Comparison of ENCODE assay signal across 20 cellular contexts in the genomic region with DNA sequence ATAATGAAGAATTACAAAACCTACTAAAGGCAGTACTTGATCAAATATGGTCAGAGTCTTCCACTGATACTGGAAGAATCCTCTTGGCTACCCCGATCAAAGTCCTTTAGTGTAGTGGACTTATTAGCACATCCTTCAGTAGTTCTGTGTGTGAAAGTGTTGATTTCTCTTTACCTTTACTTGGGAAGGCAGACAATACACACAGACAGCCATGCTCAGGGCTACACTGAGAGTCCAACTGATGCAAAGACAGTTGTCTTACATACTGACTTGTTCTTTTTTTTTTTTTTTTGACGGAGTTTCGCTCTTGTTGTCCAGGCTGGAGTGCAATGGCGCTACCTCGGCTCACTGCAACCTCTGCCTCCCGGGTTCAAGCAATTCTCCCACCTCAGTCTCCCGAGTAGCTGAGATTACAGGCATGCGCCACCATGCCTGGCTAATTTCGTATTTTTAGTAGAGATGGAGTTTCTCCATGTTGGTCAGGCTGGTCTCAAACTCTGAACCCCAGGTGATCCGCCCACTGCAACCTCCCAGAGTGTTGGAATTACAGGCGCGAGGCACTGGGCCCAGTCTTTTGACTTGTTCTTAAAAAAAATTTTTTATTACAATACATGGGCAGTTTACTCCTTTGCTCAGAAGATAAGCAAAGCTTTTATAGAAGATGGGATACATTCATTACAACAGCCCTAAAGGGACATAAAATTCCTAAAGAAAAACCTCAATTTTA. TPM values are rescaled to one million over a fixed set of nuclear protein-coding genes. Genes with fewer than 3 reads are reported as not detected.
DNase-seq lines count a peak whose midpoint lies in the region; ATAC-seq and TF ChIP-seq lines count a peak whose summit lies in the region.
"Had no signal": no experiment of that assay in that cellular context is flagged by ENCODE, and none has a peak within 500 bp of the region (broad histone marks: within the 10 kb centered on the region; RNA-seq: fewer than 3 reads in every experiment).

No MANE protein-coding gene starts in this region.

- H3K36me3 Mint-ChIP-seq in natural killer cell treated with Interleukin-12 subunit alpha and Interleukin-12 subunit beta and Interleukin-15 and Interleukin-18, amount 100 ng/mL, for 72 hours, result no peaks in the 10 kb centered on the region
- H3K36me3 Mint-ChIP-seq in natural killer cell (no peaks in the 10 kb centered on the region), MCF 10A (ENCODE audit: insufficient read depth, unreplicated experiment) (peaks cover 22% of the 10 kb centered on the region)

- H3K9me3 Mint-ChIP-seq in natural killer cell treated with Interleukin-12 subunit alpha and Interleukin-12 subunit beta and Interleukin-15 and Interleukin-18, amount 100 ng/mL, for 72 hours, result no peaks in the 10 kb centered on the region
- H3K9me3 Mint-ChIP-seq in natural killer cell (no peaks in the 10 kb centered on the region), MCF 10A (ENCODE audit: unreplicated experiment) (no peaks in the 10 kb centered on the region)
- H3K9me3 Mint-ChIP-seq: H9 had no signal

- CTCF ChIA-PET in MCF 10A (lab: Yijun Ruan, JAX), result interaction anchor here (0.6 to 3.8 kb wide), 3 partner anchors 50 to 84 kb away, joined by 3 to 36 read pairs (median 3); partner anchors contain the start of gene UBE2G2

- H3K9me3 ChIP-seq in SK-N-MC (ENCODE audit: low read depth, low read length) (no peaks in the 10 kb centered on the region), lower lobe of right lung (no peaks in the 10 kb centered on the region)

- POLR2A ChIA-PET in MCF 10A (lab: Yijun Ruan, JAX), result interaction anchor here (0.7 to 13.5 kb wide), 7 partner anchors 9 to 76 kb away, joined by 3 to 161 read pairs (median 4); partner anchors contain the start of genes SLX9 and UBE2G2

- H3K27me3 ChIP-seq in lower lobe of right lung (ENCODE audit: low read depth), result no peaks in the 10 kb centered on the region

- peak overlapping the region; percentile 11 for H3K4me3 Mint-ChIP-seq in natural killer cell treated with Interleukin-12 subunit alpha and Interleukin-12 subunit beta and Interleukin-15 and Interleukin-18, amount 100 ng/mL, for 72 hours
- H3K4me3 Mint-ChIP-seq in natural killer cell, result no peak overlapping the region
- no peak overlapping the region for H3K4me3 Mint-ChIP-seq in MCF 10A (ENCODE audit: unreplicated experiment)
- H3K4me3 Mint-ChIP-seq: H9 had no signal

- H3K9ac ChIP-seq in SK-N-MC (ENCODE audit: insufficient read length), result no peak overlapping the region

- TF ChIP-seq CTCF in natural killer cell (IDR thresholded peaks at IDR 0.05) (no peak), lower lobe of right lung (IDR thresholded peaks at IDR 0.05) (no peak), MCF 10A (IDR thresholded peaks at IDR 0.05; ENCODE audit: unreplicated experiment) (no peak)

- intact Hi-C loops in natural killer cell (cut with micrococcal nuclease) (no loop called here), lower lobe of right lung (cut with DNase I) (no loop called here), MCF 10A (cut with micrococcal nuclease) (no loop called here)

- peaks cover 40 to 42% of the 10 kb centered on the region in 2 donors for H3K4me1 Mint-ChIP-seq in natural killer cell treated with Interleukin-12 subunit alpha and Interleukin-12 subunit beta and Interleukin-15 and Interleukin-18, amount 100 ng/mL, for 72 hours (ENCODE audit: low read depth in 2 of 2)
- peaks cover 40 to 44% of the 10 kb centered on the region in 2 donors for H3K4me1 Mint-ChIP-seq in natural killer cell
- peaks cover 30% of the 10 kb centered on the region for H3K4me1 Mint-ChIP-seq in MCF 10A (ENCODE audit: insufficient read depth, unreplicated experiment)

- no peak for ATAC-seq in natural killer cell treated with Interleukin-12 subunit alpha and Interleukin-12 subunit beta and Interleukin-15 and Interleukin-18, amount 100 ng/mL, for 72 hours
- ATAC-seq in natural killer cell, result no peak
- no peak for ATAC-seq in lower lobe of right lung
- ATAC-seq in GM19467 (IDR thresholded peaks at IDR 0.05; ENCODE audit: unreplicated experiment), result no peak

- H3K4me1 ChIP-seq in lower lobe of right lung, result peaks cover 72% of the 10 kb centered on the region

- H3K27me3 Mint-ChIP-seq in natural killer cell treated with Interleukin-12 subunit alpha and Interleukin-12 subunit beta and Interleukin-15 and Interleukin-18, amount 100 ng/mL, for 72 hours, result no peaks in the 10 kb centered on the region
- H3K27me3 Mint-ChIP-seq in natural killer cell (ENCODE audit: low read depth in 2 of 2) (no peaks in the 10 kb centered on the region), MCF 10A (ENCODE audit: insufficient read depth, unreplicated experiment) (no peaks in the 10 kb centered on the region)

- no peak overlapping the region for H3K27ac Mint-ChIP-seq in natural killer cell treated with Interleukin-12 subunit alpha and Interleukin-12 subunit beta and Interleukin-15 and Interleukin-18, amount 100 ng/mL, for 72 hours
- H3K27ac Mint-ChIP-seq in natural killer cell, result no peak overlapping the region
- no peak overlapping the region for H3K27ac Mint-ChIP-seq in MCF 10A (ENCODE audit: low read depth, unreplicated experiment)
- H3K27ac Mint-ChIP-seq: H9 had no signal

- BruUV-seq in MCF 10A (replicated peaks; lab: Mats Ljungman, UMichigan), result no TSS peak

- H3K4me3 ChIP-seq in SK-N-MC, result no peak overlapping the region
- no peak overlapping the region for H3K4me3 ChIP-seq in lower lobe of right lung

- DNase-seq in natural killer cell treated with Interleukin-12 subunit alpha and Interleukin-12 subunit beta and Interleukin-15 and Interleukin-18, amount 100 ng/mL, for 72 hours (ENCODE audit: low spot score), result no peak
- no peak for DNase-seq in natural killer cell
- no peak for DNase-seq in SK-N-MC (ENCODE audit: low read depth, low spot score)
- no peak for DNase-seq in lower lobe of right lung
- no peak for DNase-seq in MCF 10A (ENCODE audit: unreplicated experiment)
- DNase-seq in iPS-NIHi11 (ENCODE audit: low spot score), result no peak
- no peak for DNase-seq in NOMO-1 treated with DMSO at 0.1 percent for 48 hours (lab: John Stamatoyannopoulos, UW; ENCODE audit: unreplicated experiment)
- DNase-seq: C1 segment of cervical spinal cord; COR-L47; DMS 273 treated with DMSO at 0.1 percent for 48 hours; DND-41; H9; NCI-H1105; NCI-H2081; NCI-H2171 treated with DMSO at 0.1 percent for 48 hours; NCI-H446 treated with DMSO at 0.1 percent for 48 hours; NK-92 treated with Interleukin-12 subunit alpha and Interleukin-12 subunit beta, amount 100 ng/mL, for 24 hours had no signal

- H3K36me3 ChIP-seq in SK-N-MC (ENCODE audit: insufficient read depth, low read length) (no peaks in the 10 kb centered on the region), lower lobe of right lung (no peaks in the 10 kb centered on the region)

- H3K27ac ChIP-seq in SK-N-MC (0 out of 2 replicates have a peak overlapping the region, but pooled peaks have one; percentile 4), lower lobe of right lung (peak overlapping the region; percentile 5)

RNA-seq across cellular contexts. Expression of gene PTTG1IP, which starts 3.5 kb away (rescaled TPM):
- total RNA-seq in natural killer cell treated with Interleukin-12 subunit alpha and Interleukin-12 subunit beta and Interleukin-15 and Interleukin-18, amount 100 ng/mL, for 72 hours, result 10 to 100 TPM; 69.4 to 81.7 TPM
- total RNA-seq in natural killer cell (100 to 1,000 TPM in 2 of 3 donors, 10 to 100 TPM in 1; 96.8 to 144 (median 126) TPM), lower lobe of right lung (209 TPM), MCF 10A (2022) (326 and 338 TPM in 2 replicates)

RNA-seq across cellular contexts. Expression of gene ITGB2, which starts 43.7 kb away (rescaled TPM):
- 1,000 to 10,000 TPM in 1 of 2 donors, 100 to 1,000 TPM in 1; 448 to 1,246 TPM for total RNA-seq in natural killer cell treated with Interleukin-12 subunit alpha and Interleukin-12 subunit beta and Interleukin-15 and Interleukin-18, amount 100 ng/mL, for 72 hours
- total RNA-seq in natural killer cell, result 1,000 to 10,000 TPM; 1,223 to 1,393 (median 1,250) TPM
- 468 TPM for total RNA-seq in lower lobe of right lung
- 24.8 and 29.3 TPM in 2 replicates for total RNA-seq in MCF 10A (2022)
- total RNA-seq: G401, RPMI7951 had no signal

RNA-seq across cellular contexts. Expression of gene SUMO3, which starts 59.1 kb away (rescaled TPM):
- 10 to 100 TPM; 50.1 to 53.9 TPM for total RNA-seq in natural killer cell treated with Interleukin-12 subunit alpha and Interleukin-12 subunit beta and Interleukin-15 and Interleukin-18, amount 100 ng/mL, for 72 hours
- total RNA-seq in natural killer cell, result 10 to 100 TPM; 64.0 to 70.1 (median 65.2) TPM
- total RNA-seq in lower lobe of right lung, result 88.2 TPM
- 59.5 and 62.3 TPM in 2 replicates for total RNA-seq in MCF 10A (2022)

Comparison
In these comparisons a context has a peak if more than half of its experiments do, and no peak if none do; other contexts are left out.
1. RNA of gene ITGB2, which starts 43.7 kb away (total RNA-seq): 1,223 to 1,393 TPM in natural killer cell, 448 to 1,246 TPM in natural killer cell treated with Interleukin-12 subunit alpha and Interleukin-12 subunit beta and Interleukin-15 and Interleukin-18, amount 100 ng/mL, for 72 hours and 468 TPM in lower lobe of right lung (single experiment); 24.8 to 29.3 TPM in MCF 10A; every median in the first group is over 10 times any median in the second.